ENCODE assay signal across 28 cellular contexts in genomic region chr18:70961933-70962332, GRCh38.
"Had no signal": no experiment of that assay in that cellular context is flagged by ENCODE, and none has a peak within 500 bp of the region (broad histone marks: within the 10 kb centered on the region; RNA-seq: fewer than 3 reads in every experiment).

No MANE protein-coding gene starts in this region.

- DNase-seq: colonic mucosa; cortex of kidney; dermis blood vessel endothelial cell; dorsolateral prefrontal cortex; effector CD4-positive, alpha-beta T cell; effector CD8-positive, alpha-beta T cell; effector memory CD4-positive, alpha-beta T cell; effector memory CD8-positive, alpha-beta T cell; endodermal cell; erythroblast; esophagus squamous epithelium; foreskin fibroblast; foreskin keratinocyte; foreskin melanocyte; gastrocnemius medialis; glutamatergic neuron; head of caudate nucleus; heart left ventricle; heart right ventricle had no signal

- FAIRE-seq: colon, endometrium, endothelial cell of umbilical vein, frontal cortex had no signal

- H3K9me3 ChIP-seq: colonic mucosa, esophagus muscularis mucosa, gastrocnemius medialis, gastroesophageal sphincter, heart left ventricle had no signal

- H3K36me3 ChIP-seq: colonic mucosa, esophagus muscularis mucosa, esophagus squamous epithelium, gastrocnemius medialis, gastroesophageal sphincter, heart left ventricle, heart right ventricle had no signal

- ATAC-seq: effector memory CD8-positive, alpha-beta T cell; esophagus mucosa; foreskin keratinocyte; gastrocnemius medialis; gastroesophageal sphincter; heart left ventricle; heart right ventricle had no signal

- H3K27ac ChIP-seq: colonic mucosa, coronary artery, dorsolateral prefrontal cortex, epithelial cell of prostate, esophagus muscularis mucosa, esophagus squamous epithelium, foreskin keratinocyte, gastrocnemius medialis, gastroesophageal sphincter, heart left ventricle, heart right ventricle had no signal

- H3K4me1 ChIP-seq: colonic mucosa, esophagus muscularis mucosa, esophagus squamous epithelium, foreskin keratinocyte, gastrocnemius medialis, gastroesophageal sphincter, heart left ventricle, heart right ventricle had no signal

- H3K27me3 ChIP-seq: colonic mucosa, esophagus muscularis mucosa, esophagus squamous epithelium, foreskin keratinocyte, gastrocnemius medialis, gastroesophageal sphincter, heart left ventricle, heart right ventricle had no signal

- H3K4me3 ChIP-seq: colonic mucosa, coronary artery, dorsolateral prefrontal cortex, esophagus muscularis mucosa, esophagus squamous epithelium, gastrocnemius medialis, gastroesophageal sphincter, heart left ventricle, heart right ventricle had no signal
